Comparison of ENCODE assay signal across 16 cellular contexts in the genomic region with DNA sequence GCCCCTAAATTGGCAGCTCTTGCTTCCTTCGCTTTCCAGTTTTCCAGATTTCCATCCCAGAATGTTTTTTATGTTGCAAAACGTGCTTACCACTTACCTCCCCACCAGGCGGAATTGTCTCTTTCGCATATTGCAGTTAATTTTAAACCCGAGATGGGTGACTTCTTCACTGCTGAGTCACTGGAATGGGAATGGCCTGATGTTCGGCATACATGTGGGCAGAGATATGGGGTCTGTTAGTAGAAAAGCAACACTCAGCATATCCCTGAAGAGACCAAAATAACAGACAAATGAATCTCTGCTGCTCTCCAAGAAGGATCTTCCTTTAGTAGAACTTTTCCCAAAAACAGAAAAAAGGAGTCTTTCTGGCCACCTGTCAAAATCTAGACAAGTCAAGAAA.
A peak's percentile ranks its signal among the peaks of the same experiment; 100 is the strongest.
DNase-seq lines count a peak whose midpoint lies in the region; ATAC-seq, FAIRE-seq and TF ChIP-seq lines count a peak whose summit lies in the region.
"Had no signal": no experiment of that assay in that cellular context is flagged by ENCODE, and none has a peak within 500 bp of the region (broad histone marks: within the 10 kb centered on the region; RNA-seq: fewer than 3 reads in every experiment).

No MANE protein-coding gene starts in this region.

- no peak overlapping the region for H2BK12ac ChIP-seq in mesenchymal stem cell (ENCODE audit: low read length in 2 of 2)

- no peaks in the 10 kb centered on the region for H3F3A ChIP-seq in GM23248 (ENCODE audit: insufficient read depth)

- DNase-seq in A549 (ENCODE audit: low read depth in 1 of 2, low spot score in 1 of 2) = peak; percentile 42 to 56
- peak; percentile 62 for DNase-seq in RCC 7860 (ENCODE audit: low spot score)
- DNase-seq in K562 (ENCODE audit: extremely low read depth in 1 of 4, low spot score in 3 of 4) = no peak
- DNase-seq in mesenchymal stem cell = no peak
- no peak for DNase-seq in stimulated activated CD4-positive, alpha-beta T cell treated with anti-CD3 and anti-CD28 coated beads, Interleukin-1b, Interleukin-23, amount 100 ng/mL, for 48 hours
- no peak for DNase-seq in mesenteric fat pad (ENCODE audit: low spot score)
- no peak for DNase-seq in GM23248
- no peak for DNase-seq in NCI-H1436 treated with DMSO at 0.1 percent for 48 hours (lab: John Stamatoyannopoulos, UW)
- DNase-seq: BE2C; CD4-positive, alpha-beta memory T cell; DMS79 had no signal

- H2AK5ac ChIP-seq in mesenchymal stem cell (ENCODE audit: low read length, severe bottlenecking) = no peak overlapping the region

- no peak overlapping the region for H3K14ac ChIP-seq in mesenchymal stem cell (ENCODE audit: low read length in 2 of 2)

- TF ChIP-seq POLR2A in A549 (IDR thresholded peaks at IDR 0.05; ENCODE audit: low read length) = no peak
- no peak for TF ChIP-seq POLR2A in K562 (conservative IDR thresholded peaks at IDR 0.05)

- H3K4me3 ChIP-seq in A549 (no peak overlapping the region), K562 (no peak overlapping the region), mesenchymal stem cell (ENCODE audit: insufficient read depth in 1 of 2, low read depth in 1 of 2, low read length in 2 of 2) (no peak overlapping the region), GM23248 (no peak overlapping the region)
- H3K4me3 ChIP-seq: GM12878 had no signal

- no peak overlapping the region for H2BK15ac ChIP-seq in mesenchymal stem cell (ENCODE audit: low read depth, poor library complexity, severe bottlenecking)

- H3K9me3 ChIP-seq in A549 (0 out of 3 replicates have a peak, but pooled peaks cover 4% of the 10 kb centered on the region), K562 (replicated peaks; ENCODE audit: control insufficient read depth, insufficient read depth, low read depth, low read length) (no peaks in the 10 kb centered on the region), mesenchymal stem cell (ENCODE audit: control insufficient read depth, low read length) (no peaks in the 10 kb centered on the region), GM23248 (ENCODE audit: low read depth) (no peaks in the 10 kb centered on the region)
- H3K9me3 ChIP-seq: BE2C had no signal

- ATAC-seq in A549 (peak in 1 of 2 experiments; percentile 43; a peak in 3 of 6 replicates), K562 (no peak)
- ATAC-seq: GM12878, HCT116 had no signal

- H3K27ac ChIP-seq in A549 = peak overlapping the region; percentile 50 to 67
- H3K27ac ChIP-seq in K562 (ENCODE audit: extremely low read depth, low read depth, low read length) = no peak overlapping the region
- H3K27ac ChIP-seq in mesenchymal stem cell (ENCODE audit: low read length, poor library complexity, severe bottlenecking) = peak overlapping the region; percentile 41
- no peak overlapping the region for H3K27ac ChIP-seq in GM23248
- H3K27ac ChIP-seq: C4-2B, HL-60 had no signal

- H3K9ac ChIP-seq in K562 (ENCODE audit: insufficient read depth in 1 of 2, low read depth in 2 of 2, low read length in 2 of 2) = no peak overlapping the region
- no peak overlapping the region for H3K9ac ChIP-seq in mesenchymal stem cell (ENCODE audit: low read length)
- no peak overlapping the region for H3K9ac ChIP-seq in GM23248

- H3K27me3 ChIP-seq in K562 (ENCODE audit: control insufficient read depth in 2 of 2, insufficient read depth in 2 of 2, low read length in 2 of 2) = peaks cover 0 to 14% of the 10 kb centered on the region in 2 experiments; a peak in 3 of 5 replicates
- peaks cover 7 to 79% of the 10 kb centered on the region in 2 experiments for H3K27me3 ChIP-seq in mesenchymal stem cell (ENCODE audit: control insufficient read depth in 1 of 2, insufficient read depth in 1 of 2, low read length in 2 of 2)
- peaks cover 22% of the 10 kb centered on the region for H3K27me3 ChIP-seq in GM23248 (replicated peaks; ENCODE audit: insufficient read depth)
- H3K27me3 ChIP-seq: BE2C had no signal

- peak overlapping the region; percentile 66 for H3K4me2 ChIP-seq in A549
- no peak overlapping the region for H3K4me2 ChIP-seq in K562 (ENCODE audit: insufficient read depth, low read length)
- no peak overlapping the region for H3K4me2 ChIP-seq in mesenchymal stem cell (ENCODE audit: low read length, poor library complexity, severe bottlenecking)
- no peak overlapping the region for H3K4me2 ChIP-seq in GM23248 (ENCODE audit: unreplicated experiment)

- TF ChIP-seq CTCF in A549 (IDR thresholded peaks at IDR 0.05) (no peak), K562 (IDR thresholded peaks at IDR 0.05 in 2 of 3, conservative IDR thresholded peaks at IDR 0.05 in 1 of 3; ENCODE audit: insufficient read depth in 2 of 3, low read depth in 1 of 3, low read length in 3 of 3) (no peak)

- no peaks in the 10 kb centered on the region for H3K79me1 ChIP-seq in mesenchymal stem cell (replicated peaks; ENCODE audit: low read length, poor library complexity, severe bottlenecking)

- intact Hi-C loops in K562 (cut with micrococcal nuclease) = no loop called here

- H3K23ac ChIP-seq in mesenchymal stem cell (ENCODE audit: low read length in 2 of 2) = no peak overlapping the region

- FAIRE-seq in A549 (lab: Jason Lieb, UNC) = no peak
- peak; percentile 92 for FAIRE-seq in RCC 7860 (lab: Jason Lieb, UNC)
- FAIRE-seq in K562 (lab: Jason Lieb, UNC) = no peak
- FAIRE-seq: GM12878, GM18507 had no signal

- no peak overlapping the region for H4K8ac ChIP-seq in mesenchymal stem cell (ENCODE audit: low read length)

- H3K9me2 ChIP-seq in GM23248 (ENCODE audit: insufficient read depth) = no peaks in the 10 kb centered on the region

- TF ChIP-seq RAD21 in A549 (conservative IDR thresholded peaks at IDR 0.05 in 1 of 2, IDR thresholded peaks at IDR 0.05 in 1 of 2) (no peak), K562 (CRISPR knock-in tag; conservative IDR thresholded peaks at IDR 0.05 in 1 of 2, IDR thresholded peaks at IDR 0.05 in 1 of 2) (no peak)

- no peak overlapping the region for H2BK120ac ChIP-seq in mesenchymal stem cell (ENCODE audit: low read depth, low read length)

- POLR2A ChIA-PET in A549 (lab: Yijun Ruan, JAX) (no interaction called here), K562 (lab: Yijun Ruan, JAX) (no interaction called here)

- TF ChIP-seq EP300 in A549 (IDR thresholded peaks at IDR 0.05) = no peak
- no peak for TF ChIP-seq EP300 in K562 (IDR thresholded peaks at IDR 0.05; ENCODE audit: low read length)

- no TSS peak for BruUV-seq in K562 (replicated peaks; lab: Mats Ljungman, UMichigan)

- CTCF ChIA-PET in A549 (lab: Yijun Ruan, JAX) (no interaction called here), K562 (lab: Yijun Ruan, JAX; ENCODE audit: low intra/inter-chr PET ratio) (no interaction called here)

- H3K36me3 ChIP-seq in K562 (ENCODE audit: control insufficient read depth, insufficient read depth, low read length) (no peaks in the 10 kb centered on the region), mesenchymal stem cell (ENCODE audit: control insufficient read depth in 1 of 2, insufficient read depth in 2 of 2, low read depth in 1 of 2, low read length in 2 of 2) (no peaks in the 10 kb centered on the region), GM23248 (ENCODE audit: low read depth) (no peaks in the 10 kb centered on the region)
- H3K36me3 ChIP-seq: BE2C had no signal

- no peak overlapping the region for H3K18ac ChIP-seq in mesenchymal stem cell (ENCODE audit: low read depth in 1 of 2, low read length in 2 of 2)

- H3K79me2 ChIP-seq in K562 (ENCODE audit: control insufficient read depth, insufficient read depth, low read length) (no peaks in the 10 kb centered on the region), GM23248 (ENCODE audit: insufficient read depth) (no peaks in the 10 kb centered on the region)

- H3K4ac ChIP-seq in mesenchymal stem cell (ENCODE audit: low read depth in 1 of 2, low read length in 2 of 2) = no peak overlapping the region

- H4K20me1 ChIP-seq in K562 (replicated peaks; ENCODE audit: control insufficient read depth, insufficient read depth, low read length) (no peaks in the 10 kb centered on the region; the same call in 1 of the 2 replicates), GM23248 (ENCODE audit: insufficient read depth) (no peaks in the 10 kb centered on the region)

- no peak overlapping the region for H2BK5ac ChIP-seq in mesenchymal stem cell (ENCODE audit: low read depth, low read length, poor library complexity, severe bottlenecking)

- WGBS in A549 (ENCODE audit: missing lambda C conversion rate) = 9% methylated on average over 6 of the region's 6 CpGs
- 0% methylated on average over 6 of the region's 6 CpGs for WGBS in K562 (ENCODE audit: insufficient coverage, low coverage, missing lambda C conversion rate)
- 48% methylated on average over 5 of the region's 6 CpGs for WGBS in mesenchymal stem cell
- WGBS in GM23248 (ENCODE audit: low coverage in 1 of 2, low lambda C conversion rate in 2 of 2, missing lambda C conversion rate in 2 of 2), 2 experiments = 66 to 71% methylated on average over 6 of the region's 6 CpGs

- in situ Hi-C loops in K562 (cut with MboI) (no loop called here), GM23248 (cut with MboI) (no loop called here)

- H3K4me1 ChIP-seq in A549 (peaks cover 60% of the 10 kb centered on the region), K562 (replicated peaks in 1 of 2; ENCODE audit: control insufficient read depth in 2 of 2, insufficient read depth in 2 of 2, low read length in 2 of 2) (no peaks in the 10 kb centered on the region), mesenchymal stem cell (ENCODE audit: control insufficient read depth, insufficient read depth, low read depth, low read length) (peaks cover 24% of the 10 kb centered on the region), GM23248 (ENCODE audit: insufficient read depth) (peaks cover 8% of the 10 kb centered on the region)
- H3K4me1 ChIP-seq: BE2C had no signal

- H2AFZ ChIP-seq in K562 (ENCODE audit: low read depth, low read length) (no peak overlapping the region), mesenchymal stem cell (ENCODE audit: low read depth, low read length) (no peak overlapping the region), GM23248 (no peak overlapping the region)

- H4K91ac ChIP-seq in mesenchymal stem cell (ENCODE audit: low read length) = no peak overlapping the region

- H3K9me1 ChIP-seq in K562 (ENCODE audit: control insufficient read depth, insufficient read depth, low read length) = no peaks in the 10 kb centered on the region

TF ChIP-seq in A549, 52 proteins besides CTCF, POLR2A, EP300 and RAD21 (continues in another document):
- TF ChIP-seq RARB (CRISPR knock-in tag; IDR thresholded peaks at IDR 0.05) = no peak
- TF ChIP-seq MAFK (IDR thresholded peaks at IDR 0.05; ENCODE audit: partially characterized antibody) = peak; percentile 80
- no peak for TF ChIP-seq FOSL2 (IDR thresholded peaks at IDR 0.05)
- TF ChIP-seq FOSL2 (CRISPR knock-in tag; IDR thresholded peaks at IDR 0.05) = peak; percentile 12; the same call in 1 of the 2 replicates
- no peak for TF ChIP-seq JUN (IDR thresholded peaks at IDR 0.05)
- no peak for TF ChIP-seq SMC3 (IDR thresholded peaks at IDR 0.05)

Comparison
In these comparisons a context has a peak if more than half of its experiments do, and no peak if none do; other contexts are left out.
1. DNase-seq: peak in A549 (2 of 2) and RCC 7860 (single experiment); none in K562 (0 of 4), mesenchymal stem cell (single experiment), stimulated activated CD4-positive, alpha-beta T cell treated with anti-CD3 and anti-CD28 coated beads, Interleukin-1b, Interleukin-23, amount 100 ng/mL, for 48 hours (single experiment), mesenteric fat pad (single experiment), GM23248 (single experiment) and NCI-H1436 treated with DMSO at 0.1 percent for 48 hours (single experiment).
2. H3K27ac ChIP-seq: peak in A549 (2 of 2) and mesenchymal stem cell (single experiment); none in K562 (single experiment) and GM23248 (single experiment).